In the genomic region with DNA sequence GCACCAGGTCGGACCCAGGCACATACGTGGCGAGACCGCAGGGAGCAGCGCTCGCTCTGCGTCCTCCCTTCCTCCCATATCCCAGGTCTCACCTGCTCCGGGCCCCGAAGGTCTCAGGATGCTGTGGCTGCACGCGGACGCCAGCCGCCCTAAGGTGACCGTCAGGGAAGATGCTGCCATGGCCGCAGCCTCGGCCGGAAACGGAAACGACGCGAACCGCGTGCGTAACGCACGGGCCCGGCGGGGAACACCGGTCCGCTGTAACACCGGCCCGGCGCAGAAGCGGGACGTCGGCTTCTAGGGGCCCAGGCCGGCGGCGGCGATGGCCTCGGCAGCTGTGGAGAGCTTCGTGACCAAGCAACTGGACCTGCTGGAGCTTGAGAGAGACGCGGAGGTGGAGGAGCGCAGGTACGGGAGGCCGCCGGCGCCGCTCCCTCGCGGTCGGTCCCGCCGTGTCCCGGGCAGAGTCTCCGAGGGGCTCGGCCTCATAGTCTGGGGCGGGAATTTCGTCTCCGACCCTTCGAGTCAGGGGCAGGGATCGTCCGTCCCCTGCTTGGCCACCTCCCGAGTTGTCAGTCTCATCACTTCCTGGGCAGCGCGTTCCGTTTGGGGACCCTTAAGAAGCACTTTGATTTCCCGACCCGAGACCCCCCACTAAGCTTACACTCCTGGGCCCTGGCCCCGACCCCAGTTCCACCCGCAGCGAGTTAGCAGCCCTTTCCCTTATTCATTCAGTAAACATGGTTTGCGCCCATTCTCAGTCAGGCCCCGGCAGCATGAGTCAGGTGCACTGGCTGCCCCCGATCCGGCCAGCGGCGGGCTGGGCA, we compare ENCODE assay signal across 8 cellular contexts. TPM values are rescaled to one million over a fixed set of nuclear protein-coding genes. Genes with fewer than 3 reads are reported as not detected.
DNase-seq lines count a peak whose midpoint lies in the region; ATAC-seq and TF ChIP-seq lines count a peak whose summit lies in the region.

Gene IGHMBP2, plus strand, starts transcription at position 261 of the 827 bp plus-strand sequence. Its CDS starts 62 bp downstream, at position 323.
Gene MRPL21, minus strand, starts transcription at position 202 of the 827 bp plus-strand sequence. Its CDS starts 22 bp downstream, at position 180.

- H3K4me1 ChIP-seq in adipocyte (ENCODE audit: control insufficient read depth, insufficient read depth, low read length) (peaks cover 17% of the 10 kb centered on the region), heart right ventricle (peaks cover 13 to 43% (median 34%) of the 10 kb centered on the region in 9 donors), upper lobe of left lung (peaks cover 19 to 37% (median 22%) of the 10 kb centered on the region in 4 donors)

- H3K9ac ChIP-seq in adipocyte (ENCODE audit: low read length), result peak within 1 kb of the TSS; percentile 99

- WGBS in heart right ventricle, 2 donors, result 0% methylated on average over 65 to 79 of the region's 79 CpGs
- WGBS in upper lobe of left lung, 2 donors, result 0% methylated on average over 29 to 40 of the region's 79 CpGs

- TF ChIP-seq CTCF in heart right ventricle (IDR thresholded peaks at IDR 0.05) (no peak), upper lobe of left lung (IDR thresholded peaks at IDR 0.05) (peak in 1 of 6 experiments; percentile 24)

- peak in 3 of 4 donors; percentile 20 to 70 (median 38) for TF ChIP-seq POLR2A in upper lobe of left lung (IDR thresholded peaks at IDR 0.05)

- DNase-seq in GM04504 (ENCODE audit: low read depth) (peak; percentile 63), HCEC 1CT (peak; percentile 82), MV-4-11 (lab: John Stamatoyannopoulos, UW) (peak; percentile 59), T follicular helper cell (ENCODE audit: low read depth) (peak; percentile 71), adipocyte (ENCODE audit: low read depth) (peak; percentile 95), heart right ventricle (peak; percentile 83 to 84), posterior vena cava (ENCODE audit: low spot score) (peak; percentile 97), upper lobe of left lung (peak; percentile 92 to 98)

- peaks cover 29% of the 10 kb centered on the region for H3K36me3 ChIP-seq in adipocyte (ENCODE audit: control insufficient read depth, insufficient read depth, low read length, severe bottlenecking)
- H3K36me3 ChIP-seq in heart right ventricle, result peaks cover 0 to 49% (median 14%) of the 10 kb centered on the region in 9 donors
- peaks cover 8 to 34% (median 20%) of the 10 kb centered on the region in 4 donors for H3K36me3 ChIP-seq in upper lobe of left lung

- H3K9me3 ChIP-seq in adipocyte (ENCODE audit: control insufficient read depth, low read length) (no peaks in the 10 kb centered on the region), heart right ventricle (no peaks in the 10 kb centered on the region), upper lobe of left lung (no peaks in the 10 kb centered on the region)

- ATAC-seq in heart right ventricle (peak; percentile 94 to 98 (median 97)), upper lobe of left lung (ENCODE audit: low FRiP score in 2 of 2) (peak; percentile 96 to 98)

- H3K27me3 ChIP-seq in adipocyte (replicated peaks; ENCODE audit: control insufficient read depth, insufficient read depth, low read length), result no peaks in the 10 kb centered on the region
- no peaks in the 10 kb centered on the region for H3K27me3 ChIP-seq in heart right ventricle
- H3K27me3 ChIP-seq in upper lobe of left lung, result no peaks in the 10 kb centered on the region

- H3K4me3 ChIP-seq in adipocyte (ENCODE audit: low read length), result peak within 1 kb of the TSS; percentile 100
- H3K4me3 ChIP-seq in heart right ventricle, result peak within 1 kb of the TSS; percentile 70 to 95 (median 86)
- H3K4me3 ChIP-seq in upper lobe of left lung, result peak within 1 kb of the TSS; percentile 77 to 97 (median 81)

- intact Hi-C loops in heart right ventricle (cut with DNase I) (loop anchor here in 4 of 10 donors (10.0 kb wide), 3 partner anchors 59 to 741 kb away; partner anchors contain the start of genes CCND1 (in 1 of the 4) and CPT1A (in 1 of the 4)), posterior vena cava (cut with DNase I) (loop anchor here in 1 of 2 donors (10.0 kb wide), 1 partner anchor 181 kb away; no protein-coding TSS in a partner anchor)

- peak in 1 of 4 donors; percentile 24 for TF ChIP-seq EP300 in upper lobe of left lung (IDR thresholded peaks at IDR 0.05)

- H3K27ac ChIP-seq in heart right ventricle (peak within 1 kb of the TSS; percentile 26 to 94 (median 90)), upper lobe of left lung (peak within 1 kb of the TSS; percentile 78 to 93 (median 88))

RNA-seq across cellular contexts. Expression of gene IGHMBP2, which starts in this region (rescaled TPM):
- total RNA-seq in heart right ventricle (10 to 100 TPM in 8 of 10 donors, 1 to 10 TPM in 2; 9.0 to 17.7 (median 12.1) TPM), posterior vena cava (10 to 100 TPM; 18.3 to 18.4 TPM), upper lobe of left lung (10 to 100 TPM; 11.7 to 84.9 (median 18.9) TPM)
- polyA plus RNA-seq in heart right ventricle, result 10 to 100 TPM in 1 of 2 donors, 1 to 10 TPM in 1; 9.1 to 24.3 TPM

RNA-seq across cellular contexts. Expression of gene MRPL21, which starts in this region (rescaled TPM):
- total RNA-seq in heart right ventricle, result 100 to 1,000 TPM in 4 of 10 donors, 10 to 100 TPM in 6; 63.2 to 138 (median 96.7) TPM
- 100 to 1,000 TPM; 139 to 186 TPM for polyA plus RNA-seq in heart right ventricle
- 10 to 100 TPM; 44.9 to 47.5 TPM for total RNA-seq in posterior vena cava
- total RNA-seq in upper lobe of left lung, result 10 to 100 TPM; 17.8 to 50.8 (median 32.3) TPM

Comparison
In these comparisons a context has a peak if more than half of its experiments do, and no peak if none do; other contexts are left out.
1. Peak in every context shown above with its lines: DNase-seq, ATAC-seq, H3K4me3 ChIP-seq and H3K27ac ChIP-seq.